Comparison of ENCODE assay signal across 1 cellular context in the genomic region with DNA sequence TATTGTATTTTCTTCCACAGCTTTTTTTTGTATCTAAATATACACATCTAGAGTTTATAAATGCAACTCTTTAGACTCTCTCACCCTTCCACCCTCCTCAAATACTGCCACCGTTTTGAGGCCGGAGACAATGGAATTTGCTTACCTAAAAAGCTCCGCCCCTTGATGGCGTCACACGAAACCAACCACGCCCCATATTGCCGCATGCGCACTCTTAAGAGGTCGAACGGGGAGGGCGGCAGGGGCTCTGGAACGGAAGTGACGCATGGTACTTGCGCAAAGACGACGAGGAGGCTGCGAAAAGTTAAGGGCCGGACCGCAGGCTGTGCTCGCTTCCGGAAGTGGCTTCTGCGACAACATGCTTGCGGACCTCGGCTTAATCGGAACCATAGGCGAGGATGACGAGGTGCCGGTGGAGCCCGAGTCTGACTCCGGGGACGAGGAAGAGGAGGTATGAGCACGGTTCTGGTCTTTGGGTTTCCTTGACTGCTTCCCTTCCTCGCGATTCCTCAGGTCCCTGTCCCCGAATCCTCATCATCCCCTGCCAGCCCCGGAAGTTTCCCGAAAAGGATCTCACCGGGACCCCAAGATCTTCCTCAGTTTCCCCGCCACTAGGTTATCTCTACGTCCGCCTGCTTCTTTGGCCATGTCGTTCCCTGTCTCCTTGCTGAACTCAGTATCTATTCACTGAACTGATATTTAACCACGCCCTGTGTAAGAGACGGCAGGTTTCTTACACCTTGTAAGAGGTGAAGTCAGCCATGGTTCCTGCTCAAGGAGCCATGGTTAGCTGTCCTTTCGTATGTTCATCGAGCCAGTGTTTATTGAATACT.
A peak's percentile ranks its signal among the peaks of the same experiment; 100 is the strongest.
TF ChIP-seq lines count a peak whose summit lies in the region.

A gene with protein sequence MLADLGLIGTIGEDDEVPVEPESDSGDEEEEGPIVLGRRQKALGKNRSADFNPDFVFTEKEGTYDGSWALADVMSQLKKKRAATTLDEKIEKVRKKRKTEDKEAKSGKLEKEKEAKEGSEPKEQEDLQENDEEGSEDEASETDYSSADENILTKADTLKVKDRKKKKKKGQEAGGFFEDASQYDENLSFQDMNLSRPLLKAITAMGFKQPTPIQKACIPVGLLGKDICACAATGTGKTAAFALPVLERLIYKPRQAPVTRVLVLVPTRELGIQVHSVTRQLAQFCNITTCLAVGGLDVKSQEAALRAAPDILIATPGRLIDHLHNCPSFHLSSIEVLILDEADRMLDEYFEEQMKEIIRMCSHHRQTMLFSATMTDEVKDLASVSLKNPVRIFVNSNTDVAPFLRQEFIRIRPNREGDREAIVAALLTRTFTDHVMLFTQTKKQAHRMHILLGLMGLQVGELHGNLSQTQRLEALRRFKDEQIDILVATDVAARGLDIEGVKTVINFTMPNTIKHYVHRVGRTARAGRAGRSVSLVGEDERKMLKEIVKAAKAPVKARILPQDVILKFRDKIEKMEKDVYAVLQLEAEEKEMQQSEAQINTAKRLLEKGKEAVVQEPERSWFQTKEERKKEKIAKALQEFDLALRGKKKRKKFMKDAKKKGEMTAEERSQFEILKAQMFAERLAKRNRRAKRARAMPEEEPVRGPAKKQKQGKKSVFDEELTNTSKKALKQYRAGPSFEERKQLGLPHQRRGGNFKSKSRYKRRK (plus strand): TSS at position 326 of the 833 bp plus-strand sequence. CDS start 33 bp downstream, at position 359.

TF ChIP-seq in K562, 482 proteins besides CTCF, POLR2A, EP300 and RAD21 (continued from another document):
- TF ChIP-seq, protein P1, sequence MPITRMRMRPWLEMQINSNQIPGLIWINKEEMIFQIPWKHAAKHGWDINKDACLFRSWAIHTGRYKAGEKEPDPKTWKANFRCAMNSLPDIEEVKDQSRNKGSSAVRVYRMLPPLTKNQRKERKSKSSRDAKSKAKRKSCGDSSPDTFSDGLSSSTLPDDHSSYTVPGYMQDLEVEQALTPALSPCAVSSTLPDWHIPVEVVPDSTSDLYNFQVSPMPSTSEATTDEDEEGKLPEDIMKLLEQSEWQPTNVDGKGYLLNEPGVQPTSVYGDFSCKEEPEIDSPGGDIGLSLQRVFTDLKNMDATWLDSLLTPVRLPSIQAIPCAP (CRISPR knock-in tag; IDR thresholded peaks at IDR 0.05; ENCODE audit: borderline replicate concordance): no peak
- TF ChIP-seq MAFK (IDR thresholded peaks at IDR 0.05; ENCODE audit: low read length) (0 out of 2 replicates have a peak, but pooled peaks have one; percentile 8), HCFC1 (IDR thresholded peaks at IDR 0.05; ENCODE audit: low read depth, low read length) (peak; percentile 66), MAFG (tag; conservative IDR thresholded peaks at IDR 0.05) (no peak), STAT5A (IDR thresholded peaks at IDR 0.05; ENCODE audit: borderline replicate concordance, low read length) (no peak), FOXA3 (CRISPR knock-in tag; conservative IDR thresholded peaks at IDR 0.05 in 1 of 2, IDR thresholded peaks at IDR 0.05 in 1 of 2) (0 out of 4 replicates have a peak, but pooled peaks of 1 of the 2 experiments have one; percentile 31), POLR2G (IDR thresholded peaks at IDR 0.05; ENCODE audit: low read depth, low read length) (peak; percentile 90), NCOA1 (IDR thresholded peaks at IDR 0.05; ENCODE audit: low read depth) (peak; percentile 54; the same call in 1 of the 2 replicates), PTTG1 (tag; IDR thresholded peaks at IDR 0.05; ENCODE audit: low read depth) (no peak), RCOR1 (IDR thresholded peaks at IDR 0.05; ENCODE audit: borderline replicate concordance in 1 of 2, low read depth in 2 of 2, low read length in 2 of 2) (0 out of 4 replicates have a peak, but pooled peaks of 1 of the 2 experiments have one; percentile 4), JUND (IDR thresholded peaks at IDR 0.05; ENCODE audit: borderline replicate concordance, low read depth, low read length) (peak; percentile 72), JUND (tag; IDR thresholded peaks at IDR 0.05; ENCODE audit: borderline replicate concordance, low read depth, low read length) (peak; percentile 63; the same call in 2 of the 3 replicates), ZNF121 (CRISPR knock-in tag; conservative IDR thresholded peaks at IDR 0.05) (no peak), ZBTB17 (CRISPR knock-in tag; IDR thresholded peaks at IDR 0.05) (no peak), ESRRB (CRISPR knock-in tag; IDR thresholded peaks at IDR 0.05; ENCODE audit: borderline replicate concordance) (no peak), HNRNPUL1 (IDR thresholded peaks at IDR 0.05; ENCODE audit: low read length) (no peak), STAT5B (CRISPR knock-in tag; IDR thresholded peaks at IDR 0.05) (no peak), ZNF778 (CRISPR knock-in tag; IDR thresholded peaks at IDR 0.05) (no peak), RHOXF2B (CRISPR knock-in tag; conservative IDR thresholded peaks at IDR 0.05) (no peak), CCAR2 (IDR thresholded peaks at IDR 0.05; ENCODE audit: low read depth, low read length) (no peak), MEIS2 (IDR thresholded peaks at IDR 0.05; ENCODE audit: partially characterized antibody) (peak; percentile 49), ZNF830 (CRISPR knock-in tag; IDR thresholded peaks at IDR 0.05) (no peak)
- TF ChIP-seq, protein P2, sequence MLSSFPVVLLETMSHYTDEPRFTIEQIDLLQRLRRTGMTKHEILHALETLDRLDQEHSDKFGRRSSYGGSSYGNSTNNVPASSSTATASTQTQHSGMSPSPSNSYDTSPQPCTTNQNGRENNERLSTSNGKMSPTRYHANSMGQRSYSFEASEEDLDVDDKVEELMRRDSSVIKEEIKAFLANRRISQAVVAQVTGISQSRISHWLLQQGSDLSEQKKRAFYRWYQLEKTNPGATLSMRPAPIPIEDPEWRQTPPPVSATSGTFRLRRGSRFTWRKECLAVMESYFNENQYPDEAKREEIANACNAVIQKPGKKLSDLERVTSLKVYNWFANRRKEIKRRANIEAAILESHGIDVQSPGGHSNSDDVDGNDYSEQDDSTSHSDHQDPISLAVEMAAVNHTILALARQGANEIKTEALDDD (IDR thresholded peaks at IDR 0.05): no peak
- TF ChIP-seq, protein P3, sequence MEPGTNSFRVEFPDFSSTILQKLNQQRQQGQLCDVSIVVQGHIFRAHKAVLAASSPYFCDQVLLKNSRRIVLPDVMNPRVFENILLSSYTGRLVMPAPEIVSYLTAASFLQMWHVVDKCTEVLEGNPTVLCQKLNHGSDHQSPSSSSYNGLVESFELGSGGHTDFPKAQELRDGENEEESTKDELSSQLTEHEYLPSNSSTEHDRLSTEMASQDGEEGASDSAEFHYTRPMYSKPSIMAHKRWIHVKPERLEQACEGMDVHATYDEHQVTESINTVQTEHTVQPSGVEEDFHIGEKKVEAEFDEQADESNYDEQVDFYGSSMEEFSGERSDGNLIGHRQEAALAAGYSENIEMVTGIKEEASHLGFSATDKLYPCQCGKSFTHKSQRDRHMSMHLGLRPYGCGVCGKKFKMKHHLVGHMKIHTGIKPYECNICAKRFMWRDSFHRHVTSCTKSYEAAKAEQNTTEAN (CRISPR knock-in tag; IDR thresholded peaks at IDR 0.05): no peak
- TF ChIP-seq, protein P4, sequence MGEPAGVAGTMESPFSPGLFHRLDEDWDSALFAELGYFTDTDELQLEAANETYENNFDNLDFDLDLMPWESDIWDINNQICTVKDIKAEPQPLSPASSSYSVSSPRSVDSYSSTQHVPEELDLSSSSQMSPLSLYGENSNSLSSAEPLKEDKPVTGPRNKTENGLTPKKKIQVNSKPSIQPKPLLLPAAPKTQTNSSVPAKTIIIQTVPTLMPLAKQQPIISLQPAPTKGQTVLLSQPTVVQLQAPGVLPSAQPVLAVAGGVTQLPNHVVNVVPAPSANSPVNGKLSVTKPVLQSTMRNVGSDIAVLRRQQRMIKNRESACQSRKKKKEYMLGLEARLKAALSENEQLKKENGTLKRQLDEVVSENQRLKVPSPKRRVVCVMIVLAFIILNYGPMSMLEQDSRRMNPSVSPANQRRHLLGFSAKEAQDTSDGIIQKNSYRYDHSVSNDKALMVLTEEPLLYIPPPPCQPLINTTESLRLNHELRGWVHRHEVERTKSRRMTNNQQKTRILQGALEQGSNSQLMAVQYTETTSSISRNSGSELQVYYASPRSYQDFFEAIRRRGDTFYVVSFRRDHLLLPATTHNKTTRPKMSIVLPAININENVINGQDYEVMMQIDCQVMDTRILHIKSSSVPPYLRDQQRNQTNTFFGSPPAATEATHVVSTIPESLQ (CRISPR knock-in tag; IDR thresholded peaks at IDR 0.05): 0 out of 2 replicates have a peak, but pooled peaks have one; percentile 51
- TF ChIP-seq, protein P5, sequence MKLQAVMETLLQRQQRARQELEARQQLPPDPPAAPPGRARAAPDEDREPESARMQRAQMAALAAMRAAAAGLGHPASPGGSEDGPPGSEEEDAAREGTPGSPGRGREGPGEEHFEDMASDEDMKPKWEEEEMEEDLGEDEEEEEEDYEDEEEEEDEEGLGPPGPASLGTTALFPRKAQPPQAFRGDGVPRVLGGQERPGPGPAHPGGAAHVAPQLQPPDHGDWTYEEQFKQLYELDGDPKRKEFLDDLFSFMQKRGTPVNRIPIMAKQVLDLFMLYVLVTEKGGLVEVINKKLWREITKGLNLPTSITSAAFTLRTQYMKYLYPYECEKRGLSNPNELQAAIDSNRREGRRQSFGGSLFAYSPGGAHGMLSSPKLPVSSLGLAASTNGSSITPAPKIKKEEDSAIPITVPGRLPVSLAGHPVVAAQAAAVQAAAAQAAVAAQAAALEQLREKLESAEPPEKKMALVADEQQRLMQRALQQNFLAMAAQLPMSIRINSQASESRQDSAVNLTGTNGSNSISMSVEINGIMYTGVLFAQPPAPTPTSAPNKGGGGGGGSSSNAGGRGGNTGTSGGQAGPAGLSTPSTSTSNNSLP (IDR thresholded peaks at IDR 0.05; ENCODE audit: borderline replicate concordance, low read depth, low read length): no peak
